16 cellular contexts compared by ENCODE assay signal in genomic region chr15:63752979-63753378, GRCh38.
DNase-seq lines count a peak whose midpoint lies in the region; TF ChIP-seq lines count a peak whose summit lies in the region.
"Had no signal": no experiment of that assay in that cellular context is flagged by ENCODE, and none has a peak within 500 bp of the region (broad histone marks: within the 10 kb centered on the region; RNA-seq: fewer than 3 reads in every experiment).

No MANE protein-coding gene starts in this region.

- no peak for TF ChIP-seq EP300 in transverse colon (IDR thresholded peaks at IDR 0.05; ENCODE audit: low read depth)

- H3K27me3 ChIP-seq in breast epithelium = no peaks in the 10 kb centered on the region
- H3K27me3 ChIP-seq in neural progenitor cell = no peaks in the 10 kb centered on the region
- H3K27me3 ChIP-seq in transverse colon = no peaks in the 10 kb centered on the region
- H3K27me3 ChIP-seq: BE2C had no signal

- H3K4me1 ChIP-seq in breast epithelium (no peaks in the 10 kb centered on the region), neural progenitor cell (no peaks in the 10 kb centered on the region), transverse colon (peaks cover 0 to 9% (median 3%) of the 10 kb centered on the region in 4 donors)

- 69 to 79% methylated on average over 2 of the region's 2 CpGs for WGBS in transverse colon (ENCODE audit: low coverage in 1 of 2), 2 donors

- H4K20me1 ChIP-seq in neural progenitor cell (ENCODE audit: low read depth) = no peaks in the 10 kb centered on the region

- H3K4me2 ChIP-seq in neural progenitor cell = no peak overlapping the region

- H3K4me1 Mint-ChIP-seq in MCF 10A (ENCODE audit: insufficient read depth, unreplicated experiment) (no peaks in the 10 kb centered on the region), neural progenitor cell (no peaks in the 10 kb centered on the region)

- H3K9me3 Mint-ChIP-seq in MCF 10A (ENCODE audit: unreplicated experiment) (no peaks in the 10 kb centered on the region), neural progenitor cell (no peaks in the 10 kb centered on the region)
- H3K9me3 Mint-ChIP-seq: CD4-positive, alpha-beta memory T cell; HFFc6 had no signal

- H3K9me3 ChIP-seq in breast epithelium = no peaks in the 10 kb centered on the region
- no peaks in the 10 kb centered on the region for H3K9me3 ChIP-seq in neural progenitor cell (ENCODE audit: low read depth)
- no peaks in the 10 kb centered on the region for H3K9me3 ChIP-seq in transverse colon
- H3K9me3 ChIP-seq: BE2C, HAP-1 had no signal

- no peak overlapping the region for H3K27ac ChIP-seq in breast epithelium
- peak overlapping the region; percentile 68 for H3K27ac ChIP-seq in VCaP
- peak overlapping the region; percentile 18 for H3K27ac ChIP-seq in neural progenitor cell
- peak overlapping the region in 3 of 4 donors; percentile 34 to 49 (median 42) for H3K27ac ChIP-seq in transverse colon
- H3K27ac ChIP-seq: C4-2B had no signal

- no peaks in the 10 kb centered on the region for H3K36me3 ChIP-seq in breast epithelium
- H3K36me3 ChIP-seq in neural progenitor cell = peaks cover 6% of the 10 kb centered on the region
- H3K36me3 ChIP-seq in transverse colon = peaks cover 0 to 29% (median 4%) of the 10 kb centered on the region in 4 donors

- no peak overlapping the region for H2AFZ ChIP-seq in neural progenitor cell (replicated peaks)

- in situ Hi-C loops in transverse colon (cut with MboI; ENCODE audit: low pct_ligation_motif_present in 1 of 4, low pct_unique_long_range_greater_than_20kb in 1 of 4, low sequenced_read_pairs in 3 of 4) = loop anchor here in 2 of 4 donors (25.0 kb wide), 1 partner anchor 134 kb away; no protein-coding TSS in a partner anchor

- no peaks in the 10 kb centered on the region for H3K79me2 ChIP-seq in neural progenitor cell (ENCODE audit: low read depth)

- no TSS peak for BruUV-seq in MCF 10A (replicated peaks; lab: Mats Ljungman, UMichigan)

- DNase-seq in MCF 10A (ENCODE audit: unreplicated experiment) (no peak), breast epithelium (ENCODE audit: low spot score in 2 of 2) (no peak), neural progenitor cell (ENCODE audit: low spot score) (no peak), transverse colon (no peak), posterior cingulate gyrus (no peak), HUDEP-2 (lab: John Stamatoyannopoulos, UW; ENCODE audit: unreplicated experiment in 76 of 76) (no peak), DMS53 treated with DMSO at 0.1 percent for 48 hours (lab: John Stamatoyannopoulos, UW; ENCODE audit: unreplicated experiment) (no peak)
- DNase-seq: BE2C; CD4-positive, alpha-beta memory T cell; DND-41; GDM1; HFFc6; IMR-90 had no signal

- no peak for TF ChIP-seq POLR2A in breast epithelium (IDR thresholded peaks at IDR 0.05)
- no peak for TF ChIP-seq POLR2A in transverse colon (IDR thresholded peaks at IDR 0.05)

- H3K36me3 Mint-ChIP-seq in MCF 10A (ENCODE audit: insufficient read depth, unreplicated experiment) (peaks cover 21% of the 10 kb centered on the region), neural progenitor cell (peaks cover 5% of the 10 kb centered on the region)

- peak overlapping the region; percentile 17 for H3K27ac Mint-ChIP-seq in MCF 10A (ENCODE audit: low read depth, unreplicated experiment)
- H3K27ac Mint-ChIP-seq in neural progenitor cell = no peak overlapping the region

- peaks cover 13% of the 10 kb centered on the region for H3F3A ChIP-seq in neural progenitor cell (ENCODE audit: low read depth)

- H3K4me3 ChIP-seq in breast epithelium (no peak overlapping the region), neural progenitor cell (no peak overlapping the region), transverse colon (no peak overlapping the region)
- H3K4me3 ChIP-seq: HAP-1 had no signal

- H3K4me3 Mint-ChIP-seq in MCF 10A (ENCODE audit: unreplicated experiment) (no peak overlapping the region), neural progenitor cell (no peak overlapping the region)
- H3K4me3 Mint-ChIP-seq: CD4-positive, alpha-beta memory T cell; HFFc6 had no signal

- intact Hi-C loops in MCF 10A (cut with micrococcal nuclease) (loop anchor here (1.0 kb wide), 3 partner anchors 138 to 314 kb away; partner anchors contain the start of gene DAPK2), breast epithelium (cut with DNase I; ENCODE audit: low total_unique reads) (loop anchor here (5.0 kb wide), 1 partner anchor 314 kb away; no protein-coding TSS in a partner anchor), transverse colon (cut with DNase I; ENCODE audit: low total_unique reads) (loop anchor here (5.0 kb wide), 1 partner anchor 134 kb away; no protein-coding TSS in a partner anchor), posterior cingulate gyrus (cut with DNase I) (loop anchor here (1.0 kb wide), 2 partner anchors 138 to 314 kb away; no protein-coding TSS in a partner anchor)

- TF ChIP-seq CTCF in MCF 10A (IDR thresholded peaks at IDR 0.05; ENCODE audit: unreplicated experiment) (no peak), breast epithelium (IDR thresholded peaks at IDR 0.05) (no peak), VCaP (conservative IDR thresholded peaks at IDR 0.05) (no peak), neural progenitor cell (IDR thresholded peaks at IDR 0.05) (no peak), transverse colon (IDR thresholded peaks at IDR 0.05) (no peak)

- CTCF ChIA-PET in MCF 10A (lab: Yijun Ruan, JAX) = interaction anchor here (0.5 to 6.9 kb wide), 26 partner anchors 9 to 324 kb away, joined by 3 to 164 read pairs (median 4); partner anchors contain the start of genes DAPK2 and HERC1

- POLR2A ChIA-PET in MCF 10A (lab: Yijun Ruan, JAX) = interaction anchor here (0.9 to 2.2 kb wide), 8 partner anchors 15 to 314 kb away, joined by 3 to 26 read pairs (median 4); partner anchors contain the start of genes DAPK2 and HERC1

- H3K27me3 Mint-ChIP-seq in MCF 10A (ENCODE audit: insufficient read depth, unreplicated experiment) (no peaks in the 10 kb centered on the region), neural progenitor cell (ENCODE audit: insufficient read depth, low read depth) (no peaks in the 10 kb centered on the region)
- H3K27me3 Mint-ChIP-seq: CD4-positive, alpha-beta memory T cell had no signal

- no peak overlapping the region for H3K9ac ChIP-seq in neural progenitor cell

Comparison
In these comparisons a context has a peak if more than half of its experiments do, and no peak if none do; other contexts are left out.
1. H3K27ac ChIP-seq: peak in VCaP (single experiment), neural progenitor cell (single experiment) and transverse colon (3 of 4); none in breast epithelium (0 of 2).